ENCODE assay signal across 18 cellular contexts in genomic region chr1:220432408-220432807, GRCh38.
DNase-seq lines count a peak whose midpoint lies in the region; ATAC-seq and TF ChIP-seq lines count a peak whose summit lies in the region.
"Had no signal": no experiment of that assay in that cellular context is flagged by ENCODE, and none has a peak within 500 bp of the region (broad histone marks: within the 10 kb centered on the region; RNA-seq: fewer than 3 reads in every experiment).

No MANE protein-coding gene starts in this region.

- peak; percentile 4 for DNase-seq in ELR (ENCODE audit: low read depth)
- peak; percentile 24 for DNase-seq in NCI-H69 (lab: John Stamatoyannopoulos, UW)
- no peak for DNase-seq in psoas muscle
- no peak for DNase-seq in activated CD4-positive, alpha-beta T cell treated with anti-CD3 and anti-CD28 coated beads, Interleukin-2, amount 50 U/mL, for 1 hour
- no peak for DNase-seq in NCI-H510A (lab: John Stamatoyannopoulos, UW)
- no peak for DNase-seq in NAMALWA (ENCODE audit: low spot score)
- DNase-seq: activated CD4-positive, alpha-beta T cell treated with anti-CD3 and anti-CD28 coated beads for 1 hour; activated naive CD4-positive, alpha-beta T cell treated with anti-CD3 and anti-CD28 coated beads, Interleukin-2, amount 50 U/mL, for 16 hours; activated T-cell treated with anti-CD3 and anti-CD28 coated beads, Interleukin-2, amount 50 U/mL, for 48 hours; CD4-positive, alpha-beta memory T cell; DMS79 treated with DMSO at 0.1 percent for 48 hours; NCI-H1436; Right ventricle myocardium superior; stimulated activated CD4-positive, alpha-beta T cell treated with anti-CD3 and anti-CD28 coated beads, Interleukin-1b, Interleukin-23, amount 100 ng/mL, for 48 hours had no signal

- H3K9me3 ChIP-seq in psoas muscle = no peaks in the 10 kb centered on the region
- H3K9me3 ChIP-seq: suprapubic skin had no signal

- ATAC-seq in esophagus mucosa (peak; percentile 93), psoas muscle (peak; percentile 79 to 96 (median 90)), GM18517 (IDR thresholded peaks at IDR 0.05; ENCODE audit: unreplicated experiment) (no peak)
- ATAC-seq: stimulated activated effector memory CD8-positive, alpha-beta T cell treated with anti-CD3 and anti-CD28 coated beads, Interleukin-12 subunit alpha, Interleukin-12 subunit beta, amount 100 ng/mL, for 72 hours had no signal

- H3K27ac ChIP-seq in psoas muscle = no peak overlapping the region
- H3K27ac ChIP-seq: suprapubic skin had no signal

- intact Hi-C loops in psoas muscle (cut with DNase I) = loop anchor here in 1 of 2 donors (10.0 kb wide), 1 partner anchor 138 kb away; no protein-coding TSS in a partner anchor

- H3K27me3 ChIP-seq in psoas muscle (ENCODE audit: insufficient read depth in 3 of 3, low read length in 2 of 3) = no peaks in the 10 kb centered on the region
- H3K27me3 ChIP-seq: suprapubic skin had no signal

- no peak overlapping the region for H3K4me3 ChIP-seq in psoas muscle
- H3K4me3 ChIP-seq: suprapubic skin had no signal

- no peak for TF ChIP-seq CTCF in psoas muscle (IDR thresholded peaks at IDR 0.05)

- H3K4me1 ChIP-seq in psoas muscle = peaks cover 5% of the 10 kb centered on the region

- no peaks in the 10 kb centered on the region for H3K36me3 ChIP-seq in psoas muscle (ENCODE audit: insufficient read depth in 1 of 2, low read depth in 1 of 2)
- H3K36me3 ChIP-seq: suprapubic skin had no signal

- WGBS in psoas muscle, 3 donors = 92 to 97% (median 96%) methylated on average over 1 of the region's 1 CpG

Comparison
In these comparisons a context has a peak if more than half of its experiments do, and no peak if none do; other contexts are left out.
1. DNase-seq: peak in ELR (single experiment) and NCI-H69 (single experiment); none in psoas muscle (0 of 2), activated CD4-positive, alpha-beta T cell treated with anti-CD3 and anti-CD28 coated beads, Interleukin-2, amount 50 U/mL, for 1 hour (single experiment), NCI-H510A (single experiment) and NAMALWA (single experiment).